Comparison of ENCODE assay signal across 8 cellular contexts in genomic region chr1:51878616-51879336, GRCh38. TPM values are rescaled to one million over a fixed set of nuclear protein-coding genes. Genes with fewer than 3 reads are reported as not detected.
A peak's percentile ranks its signal among the peaks of the same experiment; 100 is the strongest.
DNase-seq lines count a peak whose midpoint lies in the region; ATAC-seq and TF ChIP-seq lines count a peak whose summit lies in the region.

Gene NRDC (minus strand): TSS chr1:51878727. CDS start chr1:51878615, 112 bp downstream.

- intact Hi-C loops in Right ventricle myocardium inferior (cut with DNase I), result loop anchor here (5.0 kb wide), 1 partner anchor 179 kb away; the partner anchor contains the start of genes BTF3L4 and TXNDC12
- intact Hi-C loops in ovary (cut with DNase I), result loop anchor here in 1 of 4 donors (5.0 kb wide), 1 partner anchor 261 kb away; the partner anchor contains the start of gene OSBPL9
- intact Hi-C loops in thyroid gland (cut with DNase I), result no loop called here

- DNase-seq in NCI-H1417 (lab: John Stamatoyannopoulos, UW) (peak; percentile 100), Right ventricle myocardium inferior (ENCODE audit: missing footprints) (peak; percentile 100), ovary (peak; percentile 99 to 100 (median 100)), thyroid gland (peak; percentile 100)
- DNase-seq in activated naive CD8-positive, alpha-beta T cell treated with anti-CD3 and anti-CD28 coated beads, Interleukin-2, amount 50 U/mL, for 24 hours, result peak; percentile 99

- H3K27me3 Mint-ChIP-seq in activated naive CD8-positive, alpha-beta T cell treated with anti-CD3 and anti-CD28 coated beads, Interleukin-2, amount 50 U/mL, for 24 hours, result peaks cover 10% of the 10 kb centered on the region

- H3K4me3 ChIP-seq in GM12875 (ENCODE audit: low read depth, low read length) (peak within 1 kb of the TSS; percentile 99), SU-DHL-6 (ENCODE audit: insufficient read depth, low read length, poor library complexity, severe bottlenecking) (peak within 1 kb of the TSS; percentile 82), ovary (peak within 1 kb of the TSS; percentile 94), thyroid gland (replicated peaks in 1 of 3) (peak within 1 kb of the TSS; percentile 79 to 89 (median 84))

- H3K9me2 ChIP-seq in SU-DHL-6 (replicated peaks; ENCODE audit: insufficient read depth, low read length), result no peaks in the 10 kb centered on the region

- H3K4me3 Mint-ChIP-seq in activated naive CD8-positive, alpha-beta T cell treated with anti-CD3 and anti-CD28 coated beads, Interleukin-2, amount 50 U/mL, for 24 hours, result no peak within 1 kb of the TSS

- 0% methylated on average over 54 of the region's 54 CpGs for WGBS in ovary, 3 donors
- 0 to 1% methylated on average over 41 to 52 of the region's 54 CpGs for whole genome bisulfite sequencing in thyroid gland, 2 donors

- H3K4me2 ChIP-seq in SU-DHL-6 (ENCODE audit: low read depth, low read length, poor library complexity, severe bottlenecking), result peak within 1 kb of the TSS; percentile 92

- H3F3A ChIP-seq in SU-DHL-6 (ENCODE audit: insufficient read depth), result no peaks in the 10 kb centered on the region; the same call in 1 of the 2 replicates

- peaks cover 32% of the 10 kb centered on the region for H3K4me1 Mint-ChIP-seq in activated naive CD8-positive, alpha-beta T cell treated with anti-CD3 and anti-CD28 coated beads, Interleukin-2, amount 50 U/mL, for 24 hours

- H3K79me2 ChIP-seq in SU-DHL-6 (ENCODE audit: insufficient read depth, low read length), result peaks cover 47% of the 10 kb centered on the region

- peak within 1 kb of the TSS; percentile 93 for H3K9ac ChIP-seq in SU-DHL-6 (ENCODE audit: low read length)

- no peaks in the 10 kb centered on the region for H3K9me3 Mint-ChIP-seq in activated naive CD8-positive, alpha-beta T cell treated with anti-CD3 and anti-CD28 coated beads, Interleukin-2, amount 50 U/mL, for 24 hours

- no peaks in the 10 kb centered on the region for H3K27me3 ChIP-seq in SU-DHL-6 (ENCODE audit: low read length)
- no peaks in the 10 kb centered on the region for H3K27me3 ChIP-seq in ovary
- H3K27me3 ChIP-seq in thyroid gland, result no peaks in the 10 kb centered on the region

- H3K9me3 ChIP-seq in SU-DHL-6 (ENCODE audit: insufficient read depth, low read length), result no peaks in the 10 kb centered on the region
- H3K9me3 ChIP-seq in ovary, result no peaks in the 10 kb centered on the region
- no peaks in the 10 kb centered on the region for H3K9me3 ChIP-seq in thyroid gland

- H3K27ac ChIP-seq in SU-DHL-6 (ENCODE audit: low read depth, low read length) (peak within 1 kb of the TSS; percentile 68), ovary (peak within 1 kb of the TSS; percentile 82 to 95), thyroid gland (peak within 1 kb of the TSS; percentile 91 to 98 (median 94))

- peak within 1 kb of the TSS; percentile 86 for H2AFZ ChIP-seq in SU-DHL-6 (ENCODE audit: low read depth, low read length, severe bottlenecking)

- TF ChIP-seq CTCF in GM12875 (IDR thresholded peaks at IDR 0.05; ENCODE audit: borderline replicate concordance, insufficient read depth, low read depth, low read length) (no peak), SU-DHL-6 (IDR thresholded peaks at IDR 0.05; ENCODE audit: insufficient read depth, low read length, poor library complexity, severe bottlenecking) (no peak), ovary (IDR thresholded peaks at IDR 0.05) (no peak), thyroid gland (IDR thresholded peaks at IDR 0.05) (no peak)

- peaks cover 23% of the 10 kb centered on the region for H3K36me3 Mint-ChIP-seq in activated naive CD8-positive, alpha-beta T cell treated with anti-CD3 and anti-CD28 coated beads, Interleukin-2, amount 50 U/mL, for 24 hours (ENCODE audit: low read depth)

- peak; percentile 95 for ATAC-seq in HG02763 (IDR thresholded peaks at IDR 0.05; ENCODE audit: unreplicated experiment)
- ATAC-seq in activated naive CD8-positive, alpha-beta T cell treated with anti-CD3 and anti-CD28 coated beads, Interleukin-2, amount 50 U/mL, for 24 hours, result peak; percentile 94
- ATAC-seq in Right ventricle myocardium inferior, result peak; percentile 98

- H3K4me1 ChIP-seq in ovary (ENCODE audit: insufficient read depth), result peaks cover 12% of the 10 kb centered on the region
- peaks cover 22 to 25% of the 10 kb centered on the region in 2 donors for H3K4me1 ChIP-seq in thyroid gland

- H3K36me3 ChIP-seq in SU-DHL-6 (ENCODE audit: low read length) (no peaks in the 10 kb centered on the region), ovary (no peaks in the 10 kb centered on the region), thyroid gland (no peaks in the 10 kb centered on the region)

- H4K20me1 ChIP-seq in SU-DHL-6 (ENCODE audit: low read depth, low read length), result peaks cover 5% of the 10 kb centered on the region; the same call in 1 of the 2 replicates

- peak; percentile 44 for TF ChIP-seq EP300 in ovary (IDR thresholded peaks at IDR 0.05)

- TF ChIP-seq POLR2A in ovary (IDR thresholded peaks at IDR 0.05), result peak; percentile 96
- peak; percentile 31 to 89 for TF ChIP-seq POLR2A in thyroid gland (IDR thresholded peaks at IDR 0.05)

- H3K27ac Mint-ChIP-seq in activated naive CD8-positive, alpha-beta T cell treated with anti-CD3 and anti-CD28 coated beads, Interleukin-2, amount 50 U/mL, for 24 hours, result no peak within 1 kb of the TSS

RNA-seq across cellular contexts. Expression of gene NRDC, which starts in this region (rescaled TPM):
- total RNA-seq in Right ventricle myocardium inferior (146 TPM), ovary (100 to 1,000 TPM in 3 of 7 donors, 10 to 100 TPM in 4; 55.7 to 121 (median 88.6) TPM), thyroid gland (10 to 100 TPM; 75.0 to 98.7 (median 79.3) TPM)
- polyA plus RNA-seq in ovary, result 10 to 100 TPM; 46.1 to 88.3 TPM

Comparison
In these comparisons a context has a peak if more than half of its experiments do, and no peak if none do; other contexts are left out.
1. Peak in every context shown above with its lines: DNase-seq, ATAC-seq, H3K4me3 ChIP-seq and H3K27ac ChIP-seq.